8 cellular contexts compared by ENCODE assay signal in genomic region chr1:244652699-244653438, GRCh38. TPM values are rescaled to one million over a fixed set of nuclear protein-coding genes. Genes with fewer than 3 reads are reported as not detected.
DNase-seq lines count a peak whose midpoint lies in the region; ATAC-seq and TF ChIP-seq lines count a peak whose summit lies in the region.

TSS of gene DESI2 (plus strand) at chr1:244653126. CDS start at chr1:244653314, 188 bp downstream.

- H3K9ac ChIP-seq in Loucy (ENCODE audit: low read depth, low read length, poor library complexity, severe bottlenecking), result peak within 1 kb of the TSS; percentile 93

- H4K20me1 ChIP-seq in Loucy (ENCODE audit: insufficient read depth, low read length, poor library complexity, severe bottlenecking), result peaks cover 42% of the 10 kb centered on the region

- in situ Hi-C loops in G401 (cut with HindIII; ENCODE audit: low sequenced_read_pairs), result no loop called here

- peak within 1 kb of the TSS; percentile 66 to 88 for H3K27ac Mint-ChIP-seq in natural killer cell treated with Interleukin-12 subunit alpha and Interleukin-12 subunit beta and Interleukin-15 and Interleukin-18, amount 100 ng/mL, for 72 hours

- no peaks in the 10 kb centered on the region for H3K9me3 ChIP-seq in Loucy (ENCODE audit: insufficient read depth, low read depth, low read length)

- H3F3A ChIP-seq in Loucy (ENCODE audit: low read depth), result no peaks in the 10 kb centered on the region

- H3K27me3 ChIP-seq in H7 (ENCODE audit: control insufficient read depth, insufficient read depth, low read length) (no peaks in the 10 kb centered on the region), Loucy (ENCODE audit: insufficient read depth, low read length, poor library complexity, severe bottlenecking) (no peaks in the 10 kb centered on the region)

- H3K4me1 Mint-ChIP-seq in natural killer cell treated with Interleukin-12 subunit alpha and Interleukin-12 subunit beta and Interleukin-15 and Interleukin-18, amount 100 ng/mL, for 72 hours (ENCODE audit: low read depth in 2 of 2), result peaks cover 20 to 22% of the 10 kb centered on the region in 2 donors

- H3K27me3 Mint-ChIP-seq in natural killer cell treated with Interleukin-12 subunit alpha and Interleukin-12 subunit beta and Interleukin-15 and Interleukin-18, amount 100 ng/mL, for 72 hours, result no peaks in the 10 kb centered on the region

- H3K4me3 ChIP-seq in H7 (ENCODE audit: insufficient read depth, low read depth, low read length) (peak within 1 kb of the TSS; percentile 99), Loucy (ENCODE audit: low read length, poor library complexity, severe bottlenecking) (peak within 1 kb of the TSS; percentile 84), fibroblast of pulmonary artery (replicated peaks; ENCODE audit: low read depth, low read length) (peak within 1 kb of the TSS; percentile 77)

- H3K36me3 ChIP-seq in H7 (replicated peaks; ENCODE audit: control insufficient read depth, insufficient read depth, low read length) (0 out of 2 replicates have a peak, but pooled peaks cover 1% of the 10 kb centered on the region), Loucy (ENCODE audit: insufficient read depth, low read length) (no peaks in the 10 kb centered on the region)

- peak; percentile 96 to 97 for ATAC-seq in natural killer cell treated with Interleukin-12 subunit alpha and Interleukin-12 subunit beta and Interleukin-15 and Interleukin-18, amount 100 ng/mL, for 72 hours
- peak; percentile 98 for ATAC-seq in stimulated activated naive CD8-positive, alpha-beta T cell treated with anti-CD3 and anti-CD28 coated beads, Interleukin-15, Interleukin-2, amounts not matched to agents 100 U/mL and 50 U/mL, for 24 hours

- TF ChIP-seq CTCF in Loucy (conservative IDR thresholded peaks at IDR 0.05; ENCODE audit: low read length) (peak; percentile 53), fibroblast of pulmonary artery (IDR thresholded peaks at IDR 0.05; ENCODE audit: low read length, missing control alignments) (peak; percentile 27)

- H3K36me3 Mint-ChIP-seq in natural killer cell treated with Interleukin-12 subunit alpha and Interleukin-12 subunit beta and Interleukin-15 and Interleukin-18, amount 100 ng/mL, for 72 hours, result peaks cover 6% of the 10 kb centered on the region

- peak; percentile 77 for TF ChIP-seq POLR2A in Raji (IDR thresholded peaks at IDR 0.05; ENCODE audit: insufficient read depth, low read depth, low read length)

- H3K4me1 ChIP-seq in Loucy (ENCODE audit: insufficient read depth, low read length, poor library complexity, severe bottlenecking), result peaks cover 44% of the 10 kb centered on the region

- no peaks in the 10 kb centered on the region for H3K9me2 ChIP-seq in Loucy (replicated peaks; ENCODE audit: low read depth, low read length)

- H3K79me2 ChIP-seq in Loucy (ENCODE audit: insufficient read depth, low read length), result peaks cover 47% of the 10 kb centered on the region

- peak within 1 kb of the TSS; percentile 85 for H3K4me3 Mint-ChIP-seq in natural killer cell treated with Interleukin-12 subunit alpha and Interleukin-12 subunit beta and Interleukin-15 and Interleukin-18, amount 100 ng/mL, for 72 hours

- H3K4me2 ChIP-seq in Loucy (ENCODE audit: low read depth, low read length, poor library complexity, severe bottlenecking), result peak within 1 kb of the TSS; percentile 95

- DNase-seq in G401 (ENCODE audit: low spot score) (peak; percentile 100), H7 (peak; percentile 97), fibroblast of pulmonary artery (ENCODE audit: low read depth) (peak; percentile 100)
- DNase-seq in activated T-helper 9 cell treated with anti-CD3 and anti-CD28 coated beads, Interleukin-2, amount 50 U/mL, for 16 hours (ENCODE audit: low read depth), result peak; percentile 97
- DNase-seq in natural killer cell treated with Interleukin-12 subunit alpha and Interleukin-12 subunit beta and Interleukin-15 and Interleukin-18, amount 100 ng/mL, for 72 hours (ENCODE audit: low spot score), result peak; percentile 99
- DNase-seq in stimulated activated naive CD8-positive, alpha-beta T cell treated with anti-CD3 and anti-CD28 coated beads, Interleukin-15, Interleukin-2, amounts not matched to agents 100 U/mL and 50 U/mL, for 24 hours, result peak; percentile 94

- no peaks in the 10 kb centered on the region for H3K9me3 Mint-ChIP-seq in natural killer cell treated with Interleukin-12 subunit alpha and Interleukin-12 subunit beta and Interleukin-15 and Interleukin-18, amount 100 ng/mL, for 72 hours

- peak within 1 kb of the TSS; percentile 99 for H2AFZ ChIP-seq in Loucy (ENCODE audit: low read length)

RNA-seq across cellular contexts. Expression of gene DESI2, which starts in this region (rescaled TPM):
- 64.6 and 103 TPM in 2 replicates for total RNA-seq in G401 (2014; rRNA removed; shearing (Covaris generic))
- total RNA-seq in H7 (2014; rRNA removed; shearing (Covaris generic)), result 132 and 149 TPM in 2 replicates
- 10 to 100 TPM; 26.9 to 31.7 TPM for total RNA-seq in natural killer cell treated with Interleukin-12 subunit alpha and Interleukin-12 subunit beta and Interleukin-15 and Interleukin-18, amount 100 ng/mL, for 72 hours

Comparison
In these comparisons a context has a peak if more than half of its experiments do, and no peak if none do; other contexts are left out.
1. Peak in every context shown above with its lines: DNase-seq, ATAC-seq and H3K4me3 ChIP-seq.